Comparison of ENCODE assay signal across 12 cellular contexts in the genomic region with DNA sequence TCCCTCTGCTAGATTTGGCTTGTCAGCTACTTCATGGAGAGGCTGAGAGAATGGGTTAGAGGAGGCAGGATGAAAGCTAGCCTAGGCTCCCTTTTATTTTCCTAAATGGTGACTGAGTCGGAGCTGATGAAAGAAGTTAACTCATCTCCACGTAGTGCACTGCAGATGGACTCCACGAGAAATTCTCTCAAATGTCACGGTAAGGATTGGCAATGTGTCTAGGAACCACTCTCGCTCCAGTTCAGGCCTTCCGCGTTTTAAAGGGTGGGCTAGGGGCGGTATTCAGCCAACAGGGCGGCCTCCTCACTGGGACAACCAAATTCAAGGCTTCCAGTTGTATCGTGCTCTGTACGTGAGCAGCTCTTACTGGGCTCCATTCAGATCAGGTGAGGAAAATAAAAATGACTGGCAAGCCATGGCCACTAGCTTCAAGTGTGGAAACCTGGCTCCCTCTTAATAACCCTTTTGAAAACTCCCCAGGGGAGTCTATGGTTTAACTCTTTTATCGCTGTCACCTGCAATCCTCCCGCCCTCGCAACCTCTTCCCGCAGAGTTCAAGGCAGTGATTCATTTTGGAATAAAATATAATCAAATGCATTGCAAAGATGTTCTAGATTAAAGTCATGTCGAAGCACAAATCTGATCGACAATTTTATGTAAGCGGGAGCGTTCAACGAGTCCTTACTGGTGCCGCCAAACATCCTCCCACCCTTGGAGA. TPM values are rescaled to one million over a fixed set of nuclear protein-coding genes. Genes with fewer than 3 reads are reported as not detected.
DNase-seq lines count a peak whose midpoint lies in the region; ATAC-seq and TF ChIP-seq lines count a peak whose summit lies in the region.
"Had no signal": no experiment of that assay in that cellular context is flagged by ENCODE, and none has a peak within 500 bp of the region (broad histone marks: within the 10 kb centered on the region; RNA-seq: fewer than 3 reads in every experiment).

No MANE protein-coding gene starts in this region.

- H3K4me3 ChIP-seq in H7 (ENCODE audit: insufficient read depth, low read depth, low read length): peak overlapping the region; percentile 71
- H3K4me3 ChIP-seq in OCI-LY3 (ENCODE audit: low read length): peak overlapping the region; percentile 86
- no peak overlapping the region for H3K4me3 ChIP-seq in parathyroid adenoma (ENCODE audit: low read depth, low read length)
- H3K4me3 ChIP-seq: lung had no signal

- H3K79me2 ChIP-seq in OCI-LY3 (ENCODE audit: low read length) (no peaks in the 10 kb centered on the region), parathyroid adenoma (no peaks in the 10 kb centered on the region)

- peaks cover 1% of the 10 kb centered on the region for H3K4me1 Mint-ChIP-seq in glutamatergic neuron (ENCODE audit: low read depth, unreplicated experiment)

- H3K4me1 ChIP-seq in OCI-LY3 (ENCODE audit: low read length): peaks cover 7% of the 10 kb centered on the region
- peaks cover 2% of the 10 kb centered on the region for H3K4me1 ChIP-seq in parathyroid adenoma

- peak overlapping the region; percentile 37; the same call in 1 of the 2 replicates for H2AFZ ChIP-seq in OCI-LY3 (ENCODE audit: low read depth, low read length)
- peak overlapping the region; percentile 68 for H2AFZ ChIP-seq in parathyroid adenoma

- no peak overlapping the region for H3K27ac ChIP-seq in OCI-LY3 (ENCODE audit: low read length)
- peak overlapping the region; percentile 76 for H3K27ac ChIP-seq in parathyroid adenoma
- H3K27ac ChIP-seq: ascending aorta, skin epidermis had no signal

- H3K27me3 ChIP-seq in H7 (ENCODE audit: control insufficient read depth, insufficient read depth, low read length) (peaks cover 34% of the 10 kb centered on the region), OCI-LY3 (ENCODE audit: low read depth, low read length) (peaks cover 39% of the 10 kb centered on the region), parathyroid adenoma (ENCODE audit: control insufficient read depth, insufficient read depth, low read length) (no peaks in the 10 kb centered on the region)
- H3K27me3 ChIP-seq: ascending aorta had no signal

- peak overlapping the region; percentile 98 for H3K4me3 Mint-ChIP-seq in glutamatergic neuron (ENCODE audit: unreplicated experiment)

- no peak for TF ChIP-seq CTCF in OCI-LY3 (IDR thresholded peaks at IDR 0.05; ENCODE audit: low read depth, low read length)
- TF ChIP-seq CTCF in glutamatergic neuron (IDR thresholded peaks at IDR 0.05; ENCODE audit: partially characterized antibody, unreplicated experiment): no peak
- no peak for TF ChIP-seq CTCF in parathyroid adenoma (IDR thresholded peaks at IDR 0.05)

- DNase-seq in H7: peak; percentile 16
- peak; percentile 16 for DNase-seq in glutamatergic neuron
- DNase-seq in NCI-H526 treated with DMSO at 0.1 percent for 48 hours (lab: John Stamatoyannopoulos, UW): no peak
- DNase-seq in G401 (ENCODE audit: low spot score): no peak
- DNase-seq in KG1 (lab: John Stamatoyannopoulos, UW): no peak

- peaks cover 10% of the 10 kb centered on the region for H3K9me3 Mint-ChIP-seq in glutamatergic neuron (ENCODE audit: unreplicated experiment)

- in situ Hi-C loops in G401 (cut with HindIII; ENCODE audit: low sequenced_read_pairs): no loop called here

- H3K27me3 Mint-ChIP-seq in glutamatergic neuron (ENCODE audit: unreplicated experiment): peaks cover 6% of the 10 kb centered on the region

- H3K4me2 ChIP-seq in OCI-LY3 (ENCODE audit: low read length) (peak overlapping the region; percentile 92), parathyroid adenoma (ENCODE audit: low read length) (peak overlapping the region; percentile 78)

- H3K36me3 Mint-ChIP-seq in glutamatergic neuron (ENCODE audit: unreplicated experiment): no peaks in the 10 kb centered on the region

- H4K20me1 ChIP-seq in OCI-LY3 (ENCODE audit: insufficient read depth, low read length): no peaks in the 10 kb centered on the region

- H3K27ac Mint-ChIP-seq in glutamatergic neuron (ENCODE audit: unreplicated experiment): peak overlapping the region; percentile 81

- H3K9me3 ChIP-seq in OCI-LY3 (ENCODE audit: insufficient read depth, low read length) (no peaks in the 10 kb centered on the region), parathyroid adenoma (ENCODE audit: control insufficient read depth, low read length) (no peaks in the 10 kb centered on the region)
- H3K9me3 ChIP-seq: ascending aorta had no signal

- H3K9ac ChIP-seq in OCI-LY3 (ENCODE audit: low read length) (no peak overlapping the region), parathyroid adenoma (no peak overlapping the region)

- H3K36me3 ChIP-seq in H7 (replicated peaks; ENCODE audit: control insufficient read depth, insufficient read depth, low read length) (no peaks in the 10 kb centered on the region), OCI-LY3 (replicated peaks; ENCODE audit: low read depth, low read length) (no peaks in the 10 kb centered on the region), parathyroid adenoma (ENCODE audit: control insufficient read depth, insufficient read depth, low read length) (no peaks in the 10 kb centered on the region)
- H3K36me3 ChIP-seq: ascending aorta had no signal

- no peak for ATAC-seq in GM21576 (IDR thresholded peaks at IDR 0.05; ENCODE audit: unreplicated experiment)

RNA-seq across cellular contexts. Expression of gene SPOCK3, which starts 1.3 kb away (rescaled TPM):
- total RNA-seq in H7 (2014; rRNA removed; shearing (Covaris generic)): 0.11 and 1.7 TPM in 2 replicates
- 26.8 TPM for total RNA-seq in glutamatergic neuron (ENCODE audit: unreplicated experiment)
- total RNA-seq in G401 (2014; rRNA removed; shearing (Covaris generic)): not detected in 2 replicates
- total RNA-seq: ascending aorta; T-helper 2 cell treated with Interferon-gamma antibody and Interleukin-4, amounts not matched to agents 100 ng/mL and 5 ng/mL, for 36 hours had no signal

Comparison
In these comparisons a context has a peak if more than half of its experiments do, and no peak if none do; other contexts are left out.
1. DNase-seq: peak in H7 (single experiment) and glutamatergic neuron (single experiment); none in NCI-H526 treated with DMSO at 0.1 percent for 48 hours (single experiment), G401 (single experiment) and KG1 (single experiment).
2. RNA of gene SPOCK3, which starts 1.3 kb away (total RNA-seq): 26.8 TPM in glutamatergic neuron (single experiment); 0.11 to 1.7 TPM in H7 and not detected in G401; every median in the first group is over 10 times any median in the second.